10 cellular contexts compared by ENCODE assay signal in genomic region chr7:16563281-16564022, GRCh38. TPM values are rescaled to one million over a fixed set of nuclear protein-coding genes. Genes with fewer than 3 reads are reported as not detected.
A peak's percentile ranks its signal among the peaks of the same experiment; 100 is the strongest.
DNase-seq lines count a peak whose midpoint lies in the region; ATAC-seq, FAIRE-seq and TF ChIP-seq lines count a peak whose summit lies in the region.
"Had no signal": no experiment of that assay in that cellular context is flagged by ENCODE, and none has a peak within 500 bp of the region (broad histone marks: within the 10 kb centered on the region; RNA-seq: fewer than 3 reads in every experiment).

No MANE protein-coding gene starts in this region.

- DNase-seq in GM18507 (ENCODE audit: extremely low spot score, insufficient read length, low read depth) (no peak), MM.1S (peak; percentile 62), hepatocyte (ENCODE audit: low spot score) (no peak), cerebellum (ENCODE audit: low spot score) (no peak), vagina (ENCODE audit: extremely low spot score in 2 of 2) (no peak), NCI-H1694 treated with DMSO at 0.1 percent for 48 hours (lab: John Stamatoyannopoulos, UW) (no peak), amygdala (lab: John Stamatoyannopoulos, UW) (no peak)

- no peak overlapping the region for H3K9ac ChIP-seq in MM.1S (ENCODE audit: low read length)

- intact Hi-C loops in vagina (cut with DNase I) = loop anchor here (10.0 kb wide), 1 partner anchor 489 kb away; no protein-coding TSS in a partner anchor

- no peak for TF ChIP-seq POLR2A in vagina (IDR thresholded peaks at IDR 0.05)

- no peaks in the 10 kb centered on the region for H3K9me3 ChIP-seq in MM.1S (replicated peaks; ENCODE audit: insufficient read depth, low read length)
- no peaks in the 10 kb centered on the region for H3K9me3 ChIP-seq in hepatocyte (ENCODE audit: low read depth)
- H3K9me3 ChIP-seq in vagina = no peaks in the 10 kb centered on the region
- H3K9me3 ChIP-seq: SJCRH30 had no signal

- H3K4me3 ChIP-seq in MM.1S (ENCODE audit: low read length) = no peak overlapping the region
- no peak overlapping the region for H3K4me3 ChIP-seq in hepatocyte
- no peak overlapping the region for H3K4me3 ChIP-seq in vagina
- H3K4me3 ChIP-seq: SJCRH30 had no signal

- FAIRE-seq in GM18507 (lab: Jason Lieb, UNC) = peak; percentile 54
- FAIRE-seq: colon had no signal

- H3K79me2 ChIP-seq in MM.1S (ENCODE audit: low read length) (no peaks in the 10 kb centered on the region), hepatocyte (no peaks in the 10 kb centered on the region)

- no peak for TF ChIP-seq CTCF in MM.1S (IDR thresholded peaks at IDR 0.05; ENCODE audit: low read length)
- TF ChIP-seq CTCF in hepatocyte (IDR thresholded peaks at IDR 0.05; ENCODE audit: poor library complexity) = no peak
- TF ChIP-seq CTCF in vagina (IDR thresholded peaks at IDR 0.05) = no peak

- H3K27ac ChIP-seq in MM.1S (ENCODE audit: low read length) = no peak overlapping the region
- H3K27ac ChIP-seq in hepatocyte = peak overlapping the region; percentile 70
- H3K27ac ChIP-seq in vagina = no peak overlapping the region
- H3K27ac ChIP-seq: SJCRH30 had no signal

- H3K4me2 ChIP-seq in MM.1S (ENCODE audit: low read depth, low read length) (no peak overlapping the region), hepatocyte (peak overlapping the region; percentile 37)

- WGBS in hepatocyte (ENCODE audit: low lambda C conversion rate, missing lambda C conversion rate) = 72% methylated on average over 5 of the region's 5 CpGs

- no peaks in the 10 kb centered on the region for H3K9me2 ChIP-seq in MM.1S (replicated peaks; ENCODE audit: insufficient read depth, low read length)
- no peaks in the 10 kb centered on the region for H3K9me2 ChIP-seq in hepatocyte (replicated peaks; ENCODE audit: insufficient read depth)

- H3K4me1 ChIP-seq in MM.1S (ENCODE audit: low read length) (no peaks in the 10 kb centered on the region), hepatocyte (ENCODE audit: insufficient read depth) (no peaks in the 10 kb centered on the region), vagina (no peaks in the 10 kb centered on the region)

- H2AFZ ChIP-seq in MM.1S (ENCODE audit: low read length) (no peak overlapping the region), hepatocyte (no peak overlapping the region)

- peak; percentile 94 for ATAC-seq in GM21786 (IDR thresholded peaks at IDR 0.05; ENCODE audit: unreplicated experiment)

- H3K27me3 ChIP-seq in MM.1S (replicated peaks; ENCODE audit: insufficient read depth, low read length) = no peaks in the 10 kb centered on the region
- no peaks in the 10 kb centered on the region for H3K27me3 ChIP-seq in hepatocyte
- no peaks in the 10 kb centered on the region for H3K27me3 ChIP-seq in vagina
- H3K27me3 ChIP-seq: SJCRH30 had no signal

- H3K36me3 ChIP-seq in MM.1S (replicated peaks; ENCODE audit: insufficient read depth, low read length) (no peaks in the 10 kb centered on the region), hepatocyte (replicated peaks; ENCODE audit: insufficient read depth, low read depth) (no peaks in the 10 kb centered on the region), vagina (no peaks in the 10 kb centered on the region)
- H3K36me3 ChIP-seq: SJCRH30 had no signal

- H4K20me1 ChIP-seq in MM.1S (ENCODE audit: insufficient read depth, low read length) (no peaks in the 10 kb centered on the region), hepatocyte (ENCODE audit: insufficient read depth, poor library complexity, severe bottlenecking) (no peaks in the 10 kb centered on the region)

- no peaks in the 10 kb centered on the region for H3F3A ChIP-seq in MM.1S (ENCODE audit: insufficient read depth, low read length)

RNA-seq across cellular contexts. Expression of gene LRRC72, which starts 36.8 kb away (rescaled TPM):
- total RNA-seq in hepatocyte = not detected in 2 replicates
- polyA plus RNA-seq in hepatocyte = not detected in 2 replicates
- not detected for total RNA-seq in cerebellum
- not detected for total RNA-seq in vagina
- total RNA-seq: SJCRH30 had no signal
